Comparison of ENCODE assay signal across 19 cellular contexts in genomic region chr2:212392048-212392447, GRCh38.
DNase-seq lines count a peak whose midpoint lies in the region; ATAC-seq and TF ChIP-seq lines count a peak whose summit lies in the region.
"Had no signal": no experiment of that assay in that cellular context is flagged by ENCODE, and none has a peak within 500 bp of the region (broad histone marks: within the 10 kb centered on the region; RNA-seq: fewer than 3 reads in every experiment).

No MANE protein-coding gene starts in this region.

- CTCF ChIA-PET in SK-N-SH (lab: Yijun Ruan, JAX) = no interaction called here
- CTCF ChIA-PET in activated naive CD4-positive, alpha-beta T cell treated with anti-CD3 and anti-CD28 coated beads for 36 hours (lab: Charles Lee) = no interaction called here

- no peak overlapping the region for H3K27ac Mint-ChIP-seq in activated naive CD4-positive, alpha-beta T cell treated with anti-CD3 and anti-CD28 coated beads for 36 hours
- H3K27ac Mint-ChIP-seq: activated CD8-positive, alpha-beta T cell treated with anti-CD3 and anti-CD28 coated beads, Interleukin-2, amount 10 ng/mL, durations not matched to agents 7 days and 5 days; activated naive CD4-positive, alpha-beta T cell treated with anti-CD3 and anti-CD28 coated beads, Interleukin-2, amount 10 ng/mL, durations not matched to agents 7 days and 5 days; activated T-cell treated with anti-CD3 and anti-CD28 coated beads, Interleukin-2, amount 50 U/mL, for 24 hours; brain; CD4-positive, CD25-positive, alpha-beta regulatory T cell; dendritic cell treated with granulocyte-macrophage colony-stimulating factor and Interleukin-4, amounts not matched to agents 40 ng/mL and 50 ng/mL, for 4 days had no signal

- H3K27ac ChIP-seq in SK-N-SH (ENCODE audit: low read depth in 2 of 2, low read length in 1 of 2) (peak overlapping the region in 1 of 2 experiments; percentile 37; a peak in 2 of 4 replicates), osteoblast (ENCODE audit: low read depth, low read length) (no peak overlapping the region), body of pancreas (no peak overlapping the region)
- H3K27ac ChIP-seq: A549, SK-N-MC, uterus had no signal

- DNase-seq in AG08395 (ENCODE audit: low spot score) (peak; percentile 57), HCEC 1CT (peak; percentile 76), SK-N-SH (no peak), fibroblast of the aortic adventitia (ENCODE audit: low read depth) (peak; percentile 27), osteoblast (ENCODE audit: insufficient read length, low spot score, missing footprints) (no peak), NCI-H1436 (lab: John Stamatoyannopoulos, UW) (no peak), body of pancreas (no peak)
- DNase-seq in activated naive CD4-positive, alpha-beta T cell treated with anti-CD3 and anti-CD28 coated beads for 36 hours = no peak
- DNase-seq: activated CD8-positive, alpha-beta T cell treated with anti-CD3 and anti-CD28 coated beads, Interleukin-2, amount 10 ng/mL, durations not matched to agents 7 days and 5 days; activated naive CD4-positive, alpha-beta T cell treated with anti-CD3 and anti-CD28 coated beads, Interleukin-2, amount 10 ng/mL, durations not matched to agents 7 days and 5 days; activated T-cell treated with anti-CD3 and anti-CD28 coated beads, Interleukin-2, amount 50 U/mL, for 24 hours; CD4-positive, CD25-positive, alpha-beta regulatory T cell; NCI-H1417 treated with DMSO at 0.1 percent for 48 hours; T-helper 9 cell; uterus had no signal

- H3K27me3 ChIP-seq in SK-N-SH (ENCODE audit: insufficient read depth) (no peaks in the 10 kb centered on the region), osteoblast (ENCODE audit: insufficient read depth, low read length) (no peaks in the 10 kb centered on the region), body of pancreas (no peaks in the 10 kb centered on the region)
- H3K27me3 ChIP-seq: uterus had no signal

- no peaks in the 10 kb centered on the region for H3K36me3 ChIP-seq in SK-N-SH (replicated peaks in 1 of 2; ENCODE audit: control insufficient read depth in 1 of 2, insufficient read depth in 2 of 2, low read length in 1 of 2)
- no peaks in the 10 kb centered on the region for H3K36me3 ChIP-seq in osteoblast (ENCODE audit: insufficient read depth, low read length)
- no peaks in the 10 kb centered on the region for H3K36me3 ChIP-seq in body of pancreas (replicated peaks in 1 of 2; ENCODE audit: insufficient read depth in 1 of 2, low read depth in 2 of 2)
- H3K36me3 ChIP-seq: uterus had no signal

- H3K9me3 Mint-ChIP-seq in activated naive CD4-positive, alpha-beta T cell treated with anti-CD3 and anti-CD28 coated beads for 36 hours = peaks cover 2% of the 10 kb centered on the region
- H3K9me3 Mint-ChIP-seq: activated naive CD4-positive, alpha-beta T cell treated with anti-CD3 and anti-CD28 coated beads, Interleukin-2, amount 10 ng/mL, durations not matched to agents 7 days and 5 days; activated T-cell treated with anti-CD3 and anti-CD28 coated beads, Interleukin-2, amount 50 U/mL, for 24 hours; brain; CD4-positive, CD25-positive, alpha-beta regulatory T cell; dendritic cell treated with granulocyte-macrophage colony-stimulating factor and Interleukin-4, amounts not matched to agents 40 ng/mL and 50 ng/mL, for 4 days had no signal

- H3K4me1 ChIP-seq in SK-N-SH (ENCODE audit: control insufficient read depth in 1 of 2, insufficient read depth in 2 of 2, low read depth in 1 of 2, low read length in 1 of 2) (no peaks in the 10 kb centered on the region; a peak in 2 of 4 replicates), osteoblast (ENCODE audit: insufficient read depth, low read length) (peaks cover 4% of the 10 kb centered on the region), body of pancreas (no peaks in the 10 kb centered on the region)
- H3K4me1 ChIP-seq: A549, uterus had no signal

- ATAC-seq in body of pancreas = no peak
- ATAC-seq: A549; activated CD8-positive, alpha-beta T cell treated with anti-CD3 and anti-CD28 coated beads, Interleukin-2, amount 10 ng/mL, durations not matched to agents 7 days and 5 days had no signal

- no peak overlapping the region for H3K4me2 ChIP-seq in SK-N-SH
- H3K4me2 ChIP-seq in osteoblast (ENCODE audit: insufficient read depth, low read length) = no peak overlapping the region
- H3K4me2 ChIP-seq: A549 had no signal

- H3K4me1 Mint-ChIP-seq in activated naive CD4-positive, alpha-beta T cell treated with anti-CD3 and anti-CD28 coated beads for 36 hours (ENCODE audit: low read depth) = no peaks in the 10 kb centered on the region
- H3K4me1 Mint-ChIP-seq: activated naive CD4-positive, alpha-beta T cell treated with anti-CD3 and anti-CD28 coated beads, Interleukin-2, amount 10 ng/mL, durations not matched to agents 7 days and 5 days; CD4-positive, CD25-positive, alpha-beta regulatory T cell had no signal

- no peaks in the 10 kb centered on the region for H3K79me2 ChIP-seq in SK-N-SH (ENCODE audit: insufficient read depth)
- no peaks in the 10 kb centered on the region for H3K79me2 ChIP-seq in osteoblast (ENCODE audit: insufficient read depth, low read length)

- H3F3A ChIP-seq in SK-N-SH (replicated peaks; ENCODE audit: insufficient read depth) = peaks cover 4% of the 10 kb centered on the region

- H2AFZ ChIP-seq in SK-N-SH (ENCODE audit: low read depth) = no peak overlapping the region
- no peak overlapping the region for H2AFZ ChIP-seq in osteoblast (ENCODE audit: low read length)

- H3K4me3 Mint-ChIP-seq in activated naive CD4-positive, alpha-beta T cell treated with anti-CD3 and anti-CD28 coated beads for 36 hours = no peak overlapping the region
- H3K4me3 Mint-ChIP-seq: activated CD8-positive, alpha-beta T cell treated with anti-CD3 and anti-CD28 coated beads, Interleukin-2, amount 10 ng/mL, durations not matched to agents 7 days and 5 days; activated naive CD4-positive, alpha-beta T cell treated with anti-CD3 and anti-CD28 coated beads, Interleukin-2, amount 10 ng/mL, durations not matched to agents 7 days and 5 days; activated T-cell treated with anti-CD3 and anti-CD28 coated beads, Interleukin-2, amount 50 U/mL, for 24 hours; brain; CD4-positive, CD25-positive, alpha-beta regulatory T cell; dendritic cell treated with granulocyte-macrophage colony-stimulating factor and Interleukin-4, amounts not matched to agents 40 ng/mL and 50 ng/mL, for 4 days had no signal

- intact Hi-C loops in activated naive CD4-positive, alpha-beta T cell treated with anti-CD3 and anti-CD28 coated beads for 36 hours (cut with micrococcal nuclease) = no loop called here
- intact Hi-C loops in body of pancreas (cut with DNase I) = no loop called here

- no peaks in the 10 kb centered on the region for H3K36me3 Mint-ChIP-seq in activated naive CD4-positive, alpha-beta T cell treated with anti-CD3 and anti-CD28 coated beads for 36 hours (ENCODE audit: low read depth)
- H3K36me3 Mint-ChIP-seq: activated naive CD4-positive, alpha-beta T cell treated with anti-CD3 and anti-CD28 coated beads, Interleukin-2, amount 10 ng/mL, durations not matched to agents 7 days and 5 days; brain; CD4-positive, CD25-positive, alpha-beta regulatory T cell had no signal

- no peak for TF ChIP-seq EP300 in SK-N-SH (IDR thresholded peaks at IDR 0.05; ENCODE audit: borderline replicate concordance in 1 of 2, low read depth in 1 of 2, low read length in 1 of 2)

- H4K20me1 ChIP-seq in SK-N-SH (ENCODE audit: insufficient read depth) (no peaks in the 10 kb centered on the region), osteoblast (ENCODE audit: insufficient read depth, low read length) (no peaks in the 10 kb centered on the region)

- H3K27me3 Mint-ChIP-seq in activated naive CD4-positive, alpha-beta T cell treated with anti-CD3 and anti-CD28 coated beads for 36 hours (ENCODE audit: low read depth) = no peaks in the 10 kb centered on the region
- H3K27me3 Mint-ChIP-seq: activated naive CD4-positive, alpha-beta T cell treated with anti-CD3 and anti-CD28 coated beads, Interleukin-2, amount 10 ng/mL, durations not matched to agents 7 days and 5 days; activated T-cell treated with anti-CD3 and anti-CD28 coated beads, Interleukin-2, amount 50 U/mL, for 24 hours; brain; CD4-positive, CD25-positive, alpha-beta regulatory T cell; dendritic cell treated with granulocyte-macrophage colony-stimulating factor and Interleukin-4, amounts not matched to agents 40 ng/mL and 50 ng/mL, for 4 days had no signal

- TF ChIP-seq CTCF in SK-N-SH (IDR thresholded peaks at IDR 0.05) (no peak), fibroblast of the aortic adventitia (IDR thresholded peaks at IDR 0.05; ENCODE audit: insufficient read depth, low read length) (no peak), osteoblast (IDR thresholded peaks at IDR 0.05; ENCODE audit: extremely low read depth, low read depth, low read length) (no peak), body of pancreas (IDR thresholded peaks at IDR 0.05) (no peak)

- H3K9ac ChIP-seq in SK-N-SH = no peak overlapping the region

- TF ChIP-seq POLR2A in body of pancreas (IDR thresholded peaks at IDR 0.05) = no peak

- H3K9me3 ChIP-seq in SK-N-SH (no peaks in the 10 kb centered on the region), osteoblast (ENCODE audit: low read depth, low read length) (no peaks in the 10 kb centered on the region), body of pancreas (no peaks in the 10 kb centered on the region)
- H3K9me3 ChIP-seq: A549, uterus had no signal

- 28% methylated on average over 2 of the region's 2 CpGs for WGBS in SK-N-SH (ENCODE audit: low lambda C conversion rate)
- 71 to 79% methylated on average over 2 of the region's 2 CpGs for WGBS in body of pancreas, 2 donors

- POLR2A ChIA-PET in SK-N-SH (lab: Yijun Ruan, JAX) = no interaction called here

- TF ChIP-seq RAD21 in SK-N-SH (IDR thresholded peaks at IDR 0.05; ENCODE audit: low read length) = no peak

- H3K9me2 ChIP-seq in SK-N-SH = no peaks in the 10 kb centered on the region

- no peak overlapping the region for H3K4me3 ChIP-seq in SK-N-SH (ENCODE audit: low read depth in 2 of 2, low read length in 1 of 2)
- no peak overlapping the region for H3K4me3 ChIP-seq in fibroblast of the aortic adventitia (ENCODE audit: low read depth, low read length)
- H3K4me3 ChIP-seq in osteoblast (ENCODE audit: insufficient read depth, low read length) = no peak overlapping the region
- H3K4me3 ChIP-seq in body of pancreas = no peak overlapping the region
- H3K4me3 ChIP-seq: A549, SK-N-MC, uterus had no signal

TF ChIP-seq in SK-N-SH, 30 proteins besides CTCF, POLR2A, EP300 and RAD21 (continues in another document):
- no peak for TF ChIP-seq USF1 (IDR thresholded peaks at IDR 0.05; ENCODE audit: borderline replicate concordance, low read depth)

Comparison
In these comparisons a context has a peak if more than half of its experiments do, and no peak if none do; other contexts are left out.
1. DNase-seq: peak in AG08395 (single experiment), HCEC 1CT (single experiment) and fibroblast of the aortic adventitia (single experiment); none in SK-N-SH (single experiment), activated naive CD4-positive, alpha-beta T cell treated with anti-CD3 and anti-CD28 coated beads for 36 hours (single experiment), osteoblast (single experiment), NCI-H1436 (single experiment) and body of pancreas (0 of 4).